8 cellular contexts compared by ENCODE assay signal in genomic region chr12:27710592-27711311, GRCh38. TPM values are rescaled to one million over a fixed set of nuclear protein-coding genes. Genes with fewer than 3 reads are reported as not detected.
DNase-seq lines count a peak whose midpoint lies in the region; ATAC-seq and TF ChIP-seq lines count a peak whose summit lies in the region.

Gene MRPS35 (plus strand): TSS chr12:27710832. CDS start chr12:27710844, 12 bp downstream.

- TF ChIP-seq CTCF in PC-9 (conservative IDR thresholded peaks at IDR 0.05): no peak

- POLR2A ChIA-PET in PC-9 (lab: Charles Lee; ENCODE audit: unreplicated experiment): interaction anchor here (0.6 to 0.7 kb wide), 2 partner anchors 379 to 1216 kb away, joined by 4 to 5 read pairs; no protein-coding TSS in a partner anchor

- peaks cover 8% of the 10 kb centered on the region; the same call in 1 of the 2 replicates for H3F3A ChIP-seq in PC-9 (ENCODE audit: insufficient read depth, low read depth)

- peaks cover 3% of the 10 kb centered on the region; the same call in 1 of the 2 replicates for H4K20me1 ChIP-seq in PC-9 (ENCODE audit: insufficient read depth)

- CTCF ChIA-PET in PC-9 (lab: Charles Lee): interaction anchor here (1.1 kb wide), 1 partner anchor 187 kb away, joined by 5 read pairs; the partner anchor contains the start of gene PPFIBP1

- peak within 1 kb of the TSS; percentile 79 for H3K9ac ChIP-seq in muscle layer of colon (ENCODE audit: low read length)

- H3K4me3 ChIP-seq in PC-9 (peak within 1 kb of the TSS; percentile 95), muscle layer of colon (ENCODE audit: low read depth in 1 of 2, low read length in 2 of 2) (peak within 1 kb of the TSS; percentile 73 to 96)

- TF ChIP-seq POLR2A in erythroblast (IDR thresholded peaks at IDR 0.05; ENCODE audit: low read length): peak; percentile 88

- H3K36me3 ChIP-seq in PC-9 (ENCODE audit: low read depth): peaks cover 19% of the 10 kb centered on the region; the same call in 1 of the 2 replicates
- no peaks in the 10 kb centered on the region for H3K36me3 ChIP-seq in muscle layer of colon (ENCODE audit: insufficient read depth, low read length)

- H3K27ac ChIP-seq in PC-9 (peak within 1 kb of the TSS; percentile 67), muscle layer of colon (ENCODE audit: low read depth, low read length) (peak within 1 kb of the TSS; percentile 96)

- intact Hi-C loops in PC-9 (cut with micrococcal nuclease; ENCODE audit: unreplicated experiment): no loop called here

- no peaks in the 10 kb centered on the region for H3K27me3 ChIP-seq in PC-9 (ENCODE audit: insufficient read depth, low read depth)
- H3K27me3 ChIP-seq in muscle layer of colon (ENCODE audit: control insufficient read depth in 1 of 2, insufficient read depth in 2 of 2, low read length in 2 of 2): no peaks in the 10 kb centered on the region

- no peaks in the 10 kb centered on the region for H3K9me3 ChIP-seq in PC-9 (ENCODE audit: insufficient read depth, low read depth)
- H3K9me3 ChIP-seq in muscle layer of colon (ENCODE audit: low read length): no peaks in the 10 kb centered on the region

- peaks cover 50% of the 10 kb centered on the region for H3K79me2 ChIP-seq in PC-9 (ENCODE audit: low read depth)

- H3K4me1 ChIP-seq in PC-9 (replicated peaks; ENCODE audit: insufficient read depth) (peaks cover 14% of the 10 kb centered on the region), muscle layer of colon (ENCODE audit: insufficient read depth, low read length) (peaks cover 14% of the 10 kb centered on the region)

- H3K9me2 ChIP-seq in PC-9 (ENCODE audit: insufficient read depth): no peaks in the 10 kb centered on the region

- H2AFZ ChIP-seq in PC-9: peak within 1 kb of the TSS; percentile 98

- DNase-seq in DMS153 treated with DMSO at 0.1 percent for 48 hours (lab: John Stamatoyannopoulos, UW; ENCODE audit: unreplicated experiment): peak; percentile 60
- DNase-seq in HuH-7.5 (ENCODE audit: low spot score): peak; percentile 42
- peak; percentile 72 to 94 for DNase-seq in PC-9
- DNase-seq in activated T-cell treated with anti-CD3 and anti-CD28 coated beads, Interleukin-2, amount 50 U/mL, for 1 hour: peak; percentile 91
- peak; percentile 92 to 93 for DNase-seq in erythroblast (lab: John Stamatoyannopoulos, UW)
- peak; percentile 77 to 82 for DNase-seq in stimulated activated CD8-positive, alpha-beta memory T cell treated with anti-CD3 and anti-CD28 coated beads, Interleukin-7, amount 100 ng/mL, for 1 hour (ENCODE audit: low read depth in 2 of 2)

- H3K4me2 ChIP-seq in PC-9: peak within 1 kb of the TSS; percentile 91

- TSS peak; percentile 42 for BruUV-seq in PC-9 (replicated peaks; lab: Mats Ljungman, UMichigan)

- peak; percentile 96 for ATAC-seq in GM21528 (IDR thresholded peaks at IDR 0.05; ENCODE audit: low FRiP score, unreplicated experiment)

RNA-seq across cellular contexts. Expression of gene MRPS35, which starts in this region (rescaled TPM):
- total RNA-seq in PC-9 (2021): 80.6 and 91.7 TPM in 2 replicates

Comparison
In these comparisons a context has a peak if more than half of its experiments do, and no peak if none do; other contexts are left out.
1. Peak in every context shown above with its lines: DNase-seq, ATAC-seq, H3K4me3 ChIP-seq and H3K27ac ChIP-seq.
2. DNase-seq: peak in every context shown above with its lines; median percentile 92 in erythroblast; 91 in activated T-cell treated with anti-CD3 and anti-CD28 coated beads, Interleukin-2, amount 50 U/mL, for 1 hour; 83 in PC-9; 80 in stimulated activated CD8-positive, alpha-beta memory T cell treated with anti-CD3 and anti-CD28 coated beads, Interleukin-7, amount 100 ng/mL, for 1 hour; 60 in DMS153 treated with DMSO at 0.1 percent for 48 hours; 42 in HuH-7.5.